ENCODE assay signal across 8 cellular contexts in genomic region chr17:7404737-7405412, GRCh38. TPM values are rescaled to one million over a fixed set of nuclear protein-coding genes. Genes with fewer than 3 reads are reported as not detected.
DNase-seq lines count a peak whose midpoint lies in the region; ATAC-seq, FAIRE-seq and TF ChIP-seq lines count a peak whose summit lies in the region.

No MANE protein-coding gene starts in this region.

- H3K27ac Mint-ChIP-seq in naive thymus-derived CD8-positive, alpha-beta T cell, result peak overlapping the region; percentile 89 to 99 (median 98)
- H3K27ac Mint-ChIP-seq in type B pancreatic cell, result peak overlapping the region; percentile 96

- peak; percentile 25 for ATAC-seq in HG03571 (IDR thresholded peaks at IDR 0.05; ENCODE audit: unreplicated experiment)
- peak; percentile 34 to 44 for ATAC-seq in activated CD4-positive, CD25-positive, alpha-beta regulatory T cell treated with anti-CD3 and anti-CD28 coated beads, Interleukin-2, amount 50 U/mL, for 24 hours
- ATAC-seq in naive thymus-derived CD8-positive, alpha-beta T cell, result peak; percentile 48 to 56

- no peaks in the 10 kb centered on the region for H3K9me3 Mint-ChIP-seq in naive thymus-derived CD8-positive, alpha-beta T cell
- no peaks in the 10 kb centered on the region for H3K9me3 Mint-ChIP-seq in type B pancreatic cell

- peaks cover 21 to 36% (median 31%) of the 10 kb centered on the region in 4 donors for H3K4me1 Mint-ChIP-seq in naive thymus-derived CD8-positive, alpha-beta T cell
- peaks cover 10% of the 10 kb centered on the region for H3K4me1 Mint-ChIP-seq in type B pancreatic cell (ENCODE audit: unreplicated experiment)

- peak overlapping the region; percentile 92 to 98 (median 96) for H3K4me3 Mint-ChIP-seq in naive thymus-derived CD8-positive, alpha-beta T cell
- H3K4me3 Mint-ChIP-seq in type B pancreatic cell, result peak overlapping the region; percentile 94

- CTCF ChIA-PET in endothelial cell of umbilical vein (lab: Charles Lee), result interaction anchor here (0.6 to 2.9 kb wide), 11 partner anchors 11 to 282 kb away, joined by 3 to 40 read pairs (median 3); partner anchors contain the start of genes PLSCR3, TMEM102, TMEM95 and TP53

- DNase-seq in NCI-H345 (lab: John Stamatoyannopoulos, UW) (peak; percentile 34), NCI-H345 treated with DMSO at 0.1 percent for 48 hours (lab: John Stamatoyannopoulos, UW; ENCODE audit: unreplicated experiment) (no peak), endothelial cell of umbilical vein (ENCODE audit: low read depth, low spot score) (peak; percentile 41), type B pancreatic cell (ENCODE audit: extremely low spot score, unreplicated experiment) (no peak), NCI-H1105 (lab: John Stamatoyannopoulos, UW) (no peak)
- DNase-seq in naive thymus-derived CD8-positive, alpha-beta T cell, result peak in 5 of 10 donors; percentile 58 to 86 (median 77)

- peak overlapping the region; percentile 78 for H2AFZ ChIP-seq in endothelial cell of umbilical vein (ENCODE audit: low read depth, low read length)

- dilution Hi-C loops in endothelial cell of umbilical vein (cut with MboI; ENCODE audit: extremely low pct_ligation_motif_present, low sequenced_read_pairs), result no loop called here

- intact Hi-C loops in endothelial cell of umbilical vein (cut with micrococcal nuclease), result loop anchor here (1.0 to 2.0 kb wide), 5 partner anchors 11 to 282 kb away; partner anchors contain the start of genes PLSCR3, POLR2A, SENP3 and TMEM102

- TF ChIP-seq CTCF in endothelial cell of umbilical vein (IDR thresholded peaks at IDR 0.05; ENCODE audit: extremely low read depth in 1 of 2, insufficient read depth in 1 of 2, low read depth in 1 of 2, low read length in 2 of 2) (no peak), type B pancreatic cell (conservative IDR thresholded peaks at IDR 0.05) (no peak)

- peak overlapping the region; percentile 38 to 59 (median 52) for H3K4me3 ChIP-seq in endothelial cell of umbilical vein (replicated peaks in 1 of 3; ENCODE audit: insufficient read depth in 1 of 3, low read depth in 1 of 3, low read length in 3 of 3)

- TSS peak; percentile 74 for BruUV-seq in endothelial cell of umbilical vein (replicated peaks; lab: Mats Ljungman, UMichigan)

- no peaks in the 10 kb centered on the region for H3K27me3 ChIP-seq in endothelial cell of umbilical vein (ENCODE audit: control insufficient read depth in 2 of 2, insufficient read depth in 2 of 2, low read length in 2 of 2)

- H3K4me2 ChIP-seq in endothelial cell of umbilical vein (ENCODE audit: insufficient read depth, low read length), result peak overlapping the region; percentile 39

- H3K27me3 Mint-ChIP-seq in naive thymus-derived CD8-positive, alpha-beta T cell, result peaks cover 0 to 4% (median 0%) of the 10 kb centered on the region in 5 donors
- peaks cover 4% of the 10 kb centered on the region for H3K27me3 Mint-ChIP-seq in type B pancreatic cell

- FAIRE-seq in endothelial cell of umbilical vein (lab: Jason Lieb, UNC), result peak; percentile 4

- H3K27ac ChIP-seq in endothelial cell of umbilical vein (ENCODE audit: insufficient read depth, low read depth, low read length), result no peak overlapping the region

- H3K4me1 ChIP-seq in endothelial cell of umbilical vein (ENCODE audit: control insufficient read depth, extremely low read depth, insufficient read depth, low read length), result peaks cover 12% of the 10 kb centered on the region

- TF ChIP-seq POLR2A in endothelial cell of umbilical vein (IDR thresholded peaks at IDR 0.05; ENCODE audit: low read depth, low read length), result no peak

- POLR2A ChIA-PET in endothelial cell of umbilical vein (lab: Charles Lee), result interaction anchor here (0.7 to 1.4 kb wide), 9 partner anchors 11 to 228 kb away, joined by 3 to 14 read pairs (median 5); partner anchors contain the start of genes MPDU1, PLSCR3, POLR2A and TMEM102
- POLR2A ChIA-PET in naive thymus-derived CD8-positive, alpha-beta T cell (lab: Charles Lee), result interaction anchor here (0.7 to 3.6 kb wide), 17 partner anchors 11 to 282 kb away, joined by 3 to 50 read pairs (median 6); partner anchors contain the start of genes ACAP1, MPDU1, NEURL4 and PLSCR3

- H3K36me3 ChIP-seq in endothelial cell of umbilical vein (ENCODE audit: control insufficient read depth in 2 of 2, extremely low read depth in 1 of 2, insufficient read depth in 2 of 2, low read length in 2 of 2), result peaks cover 0 to 11% of the 10 kb centered on the region in 2 experiments

- peak overlapping the region; percentile 41 for H3K9ac ChIP-seq in endothelial cell of umbilical vein (replicated peaks; ENCODE audit: extremely low read depth, insufficient read depth, low read length)

- H3K9me1 ChIP-seq in endothelial cell of umbilical vein (replicated peaks; ENCODE audit: control insufficient read depth, extremely low read depth, insufficient read depth, low read length), result no peaks in the 10 kb centered on the region

- no peaks in the 10 kb centered on the region for H4K20me1 ChIP-seq in endothelial cell of umbilical vein (replicated peaks; ENCODE audit: control insufficient read depth, extremely low read depth, insufficient read depth, low read length)

- no peaks in the 10 kb centered on the region for H3K36me3 Mint-ChIP-seq in naive thymus-derived CD8-positive, alpha-beta T cell
- peaks cover 9% of the 10 kb centered on the region for H3K36me3 Mint-ChIP-seq in type B pancreatic cell

- no peaks in the 10 kb centered on the region for H3K9me3 ChIP-seq in endothelial cell of umbilical vein (replicated peaks; ENCODE audit: control insufficient read depth, insufficient read depth, low read length)

- H3K79me2 ChIP-seq in endothelial cell of umbilical vein (ENCODE audit: control insufficient read depth, insufficient read depth, low read length), result peaks cover 4% of the 10 kb centered on the region

RNA-seq across cellular contexts. Expression of gene TMEM256, which starts 1.0 kb away (rescaled TPM):
- total RNA-seq in endothelial cell of umbilical vein, result 57.3 and 67.4 TPM in 2 replicates
- polyA plus RNA-seq in endothelial cell of umbilical vein, result 148 and 218 TPM in 2 replicates
- 118 and 189 TPM in 2 replicates for polyA plus RNA-seq in endothelial cell of umbilical vein (2011; cell fraction: cytosol; rRNA removed)
- 24.4 and 62.3 TPM in 2 replicates for polyA plus RNA-seq in endothelial cell of umbilical vein (2011; cell fraction: nucleus; rRNA removed)
- polyA plus RNA-seq in endothelial cell of umbilical vein (2012), result 86.1 and 107 TPM in 2 replicates
- 25.3 and 30.2 TPM in 2 replicates for polyA minus RNA-seq in endothelial cell of umbilical vein
- polyA minus RNA-seq in endothelial cell of umbilical vein (2011; cell fraction: cytosol; rRNA and poly(A)+ RNA removed), result 12.3 TPM
- 8.5 and 9.8 TPM in 2 replicates for polyA minus RNA-seq in endothelial cell of umbilical vein (2011; cell fraction: nucleus; rRNA and poly(A)+ RNA removed)
- 10 to 100 TPM; 45.4 to 50.9 TPM for total RNA-seq in naive thymus-derived CD8-positive, alpha-beta T cell
- polyA plus RNA-seq in naive thymus-derived CD8-positive, alpha-beta T cell, result 10 to 100 TPM; 62.6 to 96.5 (median 81.4) TPM
- total RNA-seq in type B pancreatic cell (ENCODE audit: low replicate concordance), result 89.8 and 90.3 TPM in 2 replicates

RNA-seq across cellular contexts. Expression of gene NLGN2, which starts 2.8 kb away (rescaled TPM):
- total RNA-seq in endothelial cell of umbilical vein (25.9 and 29.2 TPM in 2 replicates), type B pancreatic cell (ENCODE audit: low replicate concordance) (15.0 and 68.4 TPM in 2 replicates)
- 15.4 and 15.5 TPM in 2 replicates for polyA plus RNA-seq in endothelial cell of umbilical vein
- polyA plus RNA-seq in endothelial cell of umbilical vein (2011; cell fraction: cytosol; rRNA removed), result 6.5 and 9.7 TPM in 2 replicates
- 75.0 and 90.9 TPM in 2 replicates for polyA plus RNA-seq in endothelial cell of umbilical vein (2011; cell fraction: nucleus; rRNA removed)
- 22.6 and 37.1 TPM in 2 replicates for polyA plus RNA-seq in endothelial cell of umbilical vein (2012)
- 8.0 and 12.5 TPM in 2 replicates for polyA minus RNA-seq in endothelial cell of umbilical vein
- polyA minus RNA-seq in endothelial cell of umbilical vein (2011; cell fraction: cytosol; rRNA and poly(A)+ RNA removed), result 3.0 TPM
- polyA minus RNA-seq in endothelial cell of umbilical vein (2011; cell fraction: nucleus; rRNA and poly(A)+ RNA removed), result 9.8 and 14.1 TPM in 2 replicates
- 10 to 100 TPM; 12.3 to 14.7 TPM for total RNA-seq in naive thymus-derived CD8-positive, alpha-beta T cell
- under 1 TPM; 0.03 to 0.23 (median 0.08) TPM for polyA plus RNA-seq in naive thymus-derived CD8-positive, alpha-beta T cell

RNA-seq across cellular contexts. Expression of gene PLSCR3, which starts 10.6 kb away (rescaled TPM):
- total RNA-seq in endothelial cell of umbilical vein (54.5 and 59.9 TPM in 2 replicates), type B pancreatic cell (ENCODE audit: low replicate concordance) (39.8 and 55.8 TPM in 2 replicates)
- polyA plus RNA-seq in endothelial cell of umbilical vein, result 94.8 and 111 TPM in 2 replicates
- 64.4 and 88.0 TPM in 2 replicates for polyA plus RNA-seq in endothelial cell of umbilical vein (2011; cell fraction: cytosol; rRNA removed)
- 81.8 and 93.0 TPM in 2 replicates for polyA plus RNA-seq in endothelial cell of umbilical vein (2011; cell fraction: nucleus; rRNA removed)
- polyA plus RNA-seq in endothelial cell of umbilical vein (2012), result 75.4 and 114 TPM in 2 replicates
- 22.1 and 27.2 TPM in 2 replicates for polyA minus RNA-seq in endothelial cell of umbilical vein
- polyA minus RNA-seq in endothelial cell of umbilical vein (2011; cell fraction: cytosol; rRNA and poly(A)+ RNA removed), result 4.4 TPM
- 16.1 and 22.5 TPM in 2 replicates for polyA minus RNA-seq in endothelial cell of umbilical vein (2011; cell fraction: nucleus; rRNA and poly(A)+ RNA removed)
- 10 to 100 TPM; 75.8 to 79.4 TPM for total RNA-seq in naive thymus-derived CD8-positive, alpha-beta T cell
- 100 to 1,000 TPM in 2 of 3 donors, 10 to 100 TPM in 1; 90.5 to 152 (median 125) TPM for polyA plus RNA-seq in naive thymus-derived CD8-positive, alpha-beta T cell

RNA-seq across cellular contexts. Expression of gene SPEM1, which starts 15.2 kb away (rescaled TPM):
- total RNA-seq in endothelial cell of umbilical vein, result not detected in 2 replicates
- not detected in 2 replicates for polyA plus RNA-seq in endothelial cell of umbilical vein
- polyA plus RNA-seq in endothelial cell of umbilical vein (2011; cell fraction: cytosol; rRNA removed), result not detected in 2 replicates
- not detected in 2 replicates for polyA plus RNA-seq in endothelial cell of umbilical vein (2011; cell fraction: nucleus; rRNA removed)
- polyA plus RNA-seq in endothelial cell of umbilical vein (2012), result not detected in 2 replicates
- polyA minus RNA-seq in endothelial cell of umbilical vein, result not detected in 2 replicates
- polyA minus RNA-seq in endothelial cell of umbilical vein (2011; cell fraction: cytosol; rRNA and poly(A)+ RNA removed), result not detected
- polyA minus RNA-seq in endothelial cell of umbilical vein (2011; cell fraction: nucleus; rRNA and poly(A)+ RNA removed), result not detected in 2 replicates
- total RNA-seq in naive thymus-derived CD8-positive, alpha-beta T cell, result not detected
- not detected for polyA plus RNA-seq in naive thymus-derived CD8-positive, alpha-beta T cell
- 0.31 TPM in 1 of 2 replicates, not detected in the other for total RNA-seq in type B pancreatic cell (ENCODE audit: low replicate concordance)

RNA-seq across cellular contexts. Expression of gene SPEM2, which starts 20.5 kb away (rescaled TPM):
- not detected in 2 replicates for total RNA-seq in endothelial cell of umbilical vein
- not detected in 2 replicates for polyA plus RNA-seq in endothelial cell of umbilical vein
- polyA plus RNA-seq in endothelial cell of umbilical vein (2011; cell fraction: cytosol; rRNA removed), result not detected in 2 replicates
- not detected in 2 replicates for polyA plus RNA-seq in endothelial cell of umbilical vein (2011; cell fraction: nucleus; rRNA removed)
- polyA plus RNA-seq in endothelial cell of umbilical vein (2012), result not detected in 2 replicates
- not detected in 2 replicates for polyA minus RNA-seq in endothelial cell of umbilical vein
- polyA minus RNA-seq in endothelial cell of umbilical vein (2011; cell fraction: cytosol; rRNA and poly(A)+ RNA removed), result not detected
- not detected in 2 replicates for polyA minus RNA-seq in endothelial cell of umbilical vein (2011; cell fraction: nucleus; rRNA and poly(A)+ RNA removed)
- not detected for total RNA-seq in naive thymus-derived CD8-positive, alpha-beta T cell
- polyA plus RNA-seq in naive thymus-derived CD8-positive, alpha-beta T cell, result not detected
- total RNA-seq in type B pancreatic cell (ENCODE audit: low replicate concordance), result not detected in 2 replicates

Comparison
In these comparisons a context has a peak if more than half of its experiments do, and no peak if none do; other contexts are left out.
1. DNase-seq: peak in NCI-H345 (single experiment) and endothelial cell of umbilical vein (single experiment); none in NCI-H345 treated with DMSO at 0.1 percent for 48 hours (single experiment), type B pancreatic cell (single experiment) and NCI-H1105 (single experiment).
2. Peak in every context shown above with its lines, with median percentiles within 50 percentile points of each other: ATAC-seq.